9 cellular contexts compared by ENCODE assay signal in genomic region chr15:70447927-70448698, GRCh38.
A peak's percentile ranks its signal among the peaks of the same experiment; 100 is the strongest.
DNase-seq lines count a peak whose midpoint lies in the region; ATAC-seq and TF ChIP-seq lines count a peak whose summit lies in the region.
"Had no signal": no experiment of that assay in that cellular context is flagged by ENCODE, and none has a peak within 500 bp of the region (broad histone marks: within the 10 kb centered on the region; RNA-seq: fewer than 3 reads in every experiment).

No MANE protein-coding gene starts in this region.

- H3K4me3 ChIP-seq in right atrium auricular region = no peak overlapping the region

- peak overlapping the region; percentile 28 for H3K27ac Mint-ChIP-seq in memory B cell

- no peaks in the 10 kb centered on the region for H3K9me3 Mint-ChIP-seq in activated T-cell treated with anti-CD3 and anti-CD28 coated beads, Interleukin-2, amount 50 U/mL, for 4 hours
- no peaks in the 10 kb centered on the region for H3K9me3 Mint-ChIP-seq in memory B cell

- no peak for ATAC-seq in Right ventricle myocardium inferior
- ATAC-seq in activated T-cell treated with anti-CD3 and anti-CD28 coated beads, Interleukin-2, amount 50 U/mL, for 4 hours = peak; percentile 57 to 64
- ATAC-seq in memory B cell (ENCODE audit: low read depth) = peak; percentile 89
- no peak for ATAC-seq in GM21576 (IDR thresholded peaks at IDR 0.05; ENCODE audit: unreplicated experiment)
- ATAC-seq in GM18511 (IDR thresholded peaks at IDR 0.05; ENCODE audit: unreplicated experiment) = no peak

- H3K36me3 Mint-ChIP-seq in activated T-cell treated with anti-CD3 and anti-CD28 coated beads, Interleukin-2, amount 50 U/mL, for 4 hours (ENCODE audit: insufficient read depth) = no peaks in the 10 kb centered on the region
- no peaks in the 10 kb centered on the region for H3K36me3 Mint-ChIP-seq in memory B cell

- intact Hi-C loops in Right ventricle myocardium inferior (cut with DNase I) = no loop called here

- peaks cover 0 to 15% of the 10 kb centered on the region in 2 donors for H3K4me1 ChIP-seq in right atrium auricular region

- peaks cover 11% of the 10 kb centered on the region for H3K27me3 Mint-ChIP-seq in activated T-cell treated with anti-CD3 and anti-CD28 coated beads, Interleukin-2, amount 50 U/mL, for 4 hours (ENCODE audit: low read depth)
- peaks cover 13% of the 10 kb centered on the region for H3K27me3 Mint-ChIP-seq in memory B cell

- no peaks in the 10 kb centered on the region for H3K27me3 ChIP-seq in right atrium auricular region

- DNase-seq in Right ventricle myocardium inferior (ENCODE audit: missing footprints) (peak; percentile 77), right atrium auricular region (ENCODE audit: low spot score) (no peak), memory B cell (ENCODE audit: low spot score in 2 of 2) (peak; percentile 26 to 38), NCI-H526 (lab: John Stamatoyannopoulos, UW) (no peak), epidermal melanocyte (ENCODE audit: insufficient read length, low spot score) (no peak)
- DNase-seq in activated T-cell treated with anti-CD3 and anti-CD28 coated beads, Interleukin-2, amount 50 U/mL, for 4 hours = peak; percentile 30

- no peaks in the 10 kb centered on the region for H3K36me3 ChIP-seq in right atrium auricular region

- no peak for TF ChIP-seq CTCF in right atrium auricular region (IDR thresholded peaks at IDR 0.05)

- peaks cover 38% of the 10 kb centered on the region for H3K4me1 Mint-ChIP-seq in activated T-cell treated with anti-CD3 and anti-CD28 coated beads, Interleukin-2, amount 50 U/mL, for 4 hours (ENCODE audit: low read depth)
- peaks cover 27% of the 10 kb centered on the region for H3K4me1 Mint-ChIP-seq in memory B cell

- peak overlapping the region; percentile 40 for H3K4me3 Mint-ChIP-seq in activated T-cell treated with anti-CD3 and anti-CD28 coated beads, Interleukin-2, amount 50 U/mL, for 4 hours
- H3K4me3 Mint-ChIP-seq in memory B cell = peak overlapping the region; percentile 37

- no peak overlapping the region for H3K27ac ChIP-seq in right atrium auricular region
- H3K27ac ChIP-seq: C4-2B had no signal

- no peaks in the 10 kb centered on the region for H3K9me3 ChIP-seq in right atrium auricular region

Comparison
In these comparisons a context has a peak if more than half of its experiments do, and no peak if none do; other contexts are left out.
1. DNase-seq: peak in Right ventricle myocardium inferior (single experiment), activated T-cell treated with anti-CD3 and anti-CD28 coated beads, Interleukin-2, amount 50 U/mL, for 4 hours (single experiment) and memory B cell (2 of 2); none in right atrium auricular region (single experiment), NCI-H526 (0 of 2) and epidermal melanocyte (single experiment).
2. ATAC-seq: peak in activated T-cell treated with anti-CD3 and anti-CD28 coated beads, Interleukin-2, amount 50 U/mL, for 4 hours (2 of 2) and memory B cell (single experiment); none in Right ventricle myocardium inferior (single experiment), GM21576 (single experiment) and GM18511 (single experiment).